ENCODE assay signal across 8 cellular contexts in the genomic region with DNA sequence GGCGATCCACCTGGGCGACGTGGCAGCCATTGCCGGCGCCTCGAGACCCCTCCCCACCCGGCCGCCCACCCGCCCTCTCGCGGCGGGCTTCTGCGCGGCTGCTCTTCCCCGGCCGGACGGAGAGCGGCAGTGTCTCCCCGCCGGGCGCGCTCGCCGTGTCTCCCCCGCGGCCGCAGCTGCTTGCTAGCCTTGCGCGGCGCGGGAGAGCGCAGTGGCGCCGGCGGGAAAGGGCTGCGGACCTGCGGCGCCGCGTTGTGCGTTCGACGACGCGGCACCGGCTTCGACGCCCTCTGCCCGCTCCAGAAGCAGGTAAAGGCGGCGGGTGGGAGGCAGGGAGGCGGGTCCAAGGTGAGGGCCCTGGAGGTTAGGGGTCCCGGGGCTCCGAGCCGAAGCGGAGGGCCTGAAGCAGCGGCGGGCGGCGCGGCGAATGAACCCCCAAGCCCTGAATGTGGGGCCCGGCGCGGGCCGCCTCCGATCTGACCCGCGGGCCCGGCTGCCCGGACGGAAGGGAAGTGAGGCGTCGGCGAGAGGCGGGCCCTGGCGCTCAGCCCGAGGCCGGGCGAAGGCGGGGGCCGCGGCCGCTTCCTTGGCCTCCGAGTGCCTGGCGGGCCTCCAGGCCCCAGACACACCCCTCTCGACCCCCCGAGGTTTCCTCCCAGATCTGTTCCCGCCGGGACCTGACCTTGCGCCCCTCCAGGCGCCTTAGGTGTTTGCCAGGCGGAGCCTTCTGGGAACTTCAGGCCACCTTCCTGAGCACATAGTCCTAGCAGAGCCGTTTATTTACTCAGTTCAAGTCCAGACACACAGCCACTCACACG. TPM values are rescaled to one million over a fixed set of nuclear protein-coding genes. Genes with fewer than 3 reads are reported as not detected.
DNase-seq lines count a peak whose midpoint lies in the region; ATAC-seq and TF ChIP-seq lines count a peak whose summit lies in the region.

Gene N4BP2 (plus strand): TSS at position 129 of the 818 bp plus-strand sequence. CDS start 40,491 bp downstream, outside the sequence.

- H3K79me2 ChIP-seq in SU-DHL-6 (ENCODE audit: insufficient read depth, low read length) (0 out of 2 replicates have a peak, but pooled peaks cover 4% of the 10 kb centered on the region), trophoblast cell (ENCODE audit: control insufficient read depth, insufficient read depth, low read length, poor library complexity) (peaks cover 16% of the 10 kb centered on the region)

- no peak within 1 kb of the TSS for H3K23ac ChIP-seq in trophoblast cell (ENCODE audit: low read length)

- peak; percentile 86 for TF ChIP-seq POLR2A in transverse colon (IDR thresholded peaks at IDR 0.05)

- in situ Hi-C loops in transverse colon (cut with MboI; ENCODE audit: low pct_ligation_motif_present in 1 of 4, low pct_unique_long_range_greater_than_20kb in 1 of 4, low sequenced_read_pairs in 3 of 4) = loop anchor here in 2 of 4 donors (10.0 to 25.0 kb wide), 2 partner anchors 255 to 258 kb away; no protein-coding TSS in a partner anchor

- H3K18ac ChIP-seq in trophoblast cell (ENCODE audit: low read length) = peak within 1 kb of the TSS; percentile 100

- peak; percentile 52 for TF ChIP-seq CTCF in GM06990 (IDR thresholded peaks at IDR 0.05; ENCODE audit: insufficient read depth, low read length, poor library complexity, severe bottlenecking)
- TF ChIP-seq CTCF in HFF-Myc (IDR thresholded peaks at IDR 0.05; ENCODE audit: low read depth, low read length, missing control alignments) = peak; percentile 36
- peak; percentile 46 for TF ChIP-seq CTCF in SU-DHL-6 (IDR thresholded peaks at IDR 0.05; ENCODE audit: insufficient read depth, low read length, poor library complexity, severe bottlenecking)
- TF ChIP-seq CTCF in transverse colon (IDR thresholded peaks at IDR 0.05) = peak in 4 of 5 experiments; percentile 58 to 82 (median 67)

- H4K12ac ChIP-seq in trophoblast cell (ENCODE audit: low read depth, low read length) = peak within 1 kb of the TSS; percentile 97

- peaks cover 31% of the 10 kb centered on the region for H3K4me1 Mint-ChIP-seq in activated naive CD8-positive, alpha-beta T cell treated with anti-CD3 and anti-CD28 coated beads for 36 hours

- H4K20me1 ChIP-seq in SU-DHL-6 (ENCODE audit: low read depth, low read length) = no peaks in the 10 kb centered on the region

- no peak for TF ChIP-seq EP300 in transverse colon (IDR thresholded peaks at IDR 0.05; ENCODE audit: low read depth)

- peak within 1 kb of the TSS; percentile 98 for H2BK5ac ChIP-seq in trophoblast cell (ENCODE audit: low read depth, low read length, poor library complexity)

- H3K4me2 ChIP-seq in SU-DHL-6 (ENCODE audit: low read depth, low read length, poor library complexity, severe bottlenecking) = peak within 1 kb of the TSS; percentile 96
- H3K4me2 ChIP-seq in trophoblast cell (ENCODE audit: low read length) = peak within 1 kb of the TSS; percentile 88

- H2AFZ ChIP-seq in SU-DHL-6 (ENCODE audit: low read depth, low read length, severe bottlenecking) (peak within 1 kb of the TSS; percentile 98), trophoblast cell (ENCODE audit: insufficient read depth, low read length, poor library complexity) (peak within 1 kb of the TSS; percentile 95)

- H3K36me3 Mint-ChIP-seq in activated naive CD8-positive, alpha-beta T cell treated with anti-CD3 and anti-CD28 coated beads for 36 hours = peaks cover 6% of the 10 kb centered on the region

- peak within 1 kb of the TSS; percentile 98 for H3K4me3 Mint-ChIP-seq in activated naive CD8-positive, alpha-beta T cell treated with anti-CD3 and anti-CD28 coated beads for 36 hours

- H3K14ac ChIP-seq in trophoblast cell (ENCODE audit: low read length) = peak within 1 kb of the TSS; percentile 100

- peak within 1 kb of the TSS; percentile 96 for H3K4ac ChIP-seq in trophoblast cell (ENCODE audit: low read depth, low read length)

- intact Hi-C loops in Right ventricle myocardium superior (cut with DNase I) = loop anchor here (5.0 kb wide), 1 partner anchor 80 kb away; the partner anchor contains the start of gene PDS5A
- intact Hi-C loops in transverse colon (cut with DNase I; ENCODE audit: low total_unique reads) = loop anchor here (5.0 kb wide), 1 partner anchor 80 kb away; the partner anchor contains the start of gene PDS5A

- H3K4me3 ChIP-seq in GM06990 (replicated peaks; ENCODE audit: low read depth, low read length) (peak within 1 kb of the TSS; percentile 88), HFF-Myc (replicated peaks; ENCODE audit: low read depth, low read length) (peak within 1 kb of the TSS; percentile 63), SU-DHL-6 (ENCODE audit: insufficient read depth, low read length, poor library complexity, severe bottlenecking) (peak within 1 kb of the TSS; percentile 68), trophoblast cell (ENCODE audit: low read depth, low read length) (peak within 1 kb of the TSS; percentile 95), transverse colon (peak within 1 kb of the TSS; percentile 85 to 96 (median 90))

- peak within 1 kb of the TSS; percentile 99 for H4K8ac ChIP-seq in trophoblast cell (ENCODE audit: low read depth, low read length)

- peak; percentile 88 for ATAC-seq in Right ventricle myocardium superior (ENCODE audit: poor library complexity)

- peak within 1 kb of the TSS; percentile 92 for H2AK5ac ChIP-seq in trophoblast cell (ENCODE audit: low read length)

- H4K91ac ChIP-seq in trophoblast cell (ENCODE audit: low read depth, low read length) = peak within 1 kb of the TSS; percentile 100

- H3K79me1 ChIP-seq in trophoblast cell (ENCODE audit: low read length) = peaks cover 21% of the 10 kb centered on the region

- H3K27ac ChIP-seq in SU-DHL-6 (ENCODE audit: low read depth, low read length) = peak within 1 kb of the TSS; percentile 63
- peak within 1 kb of the TSS; percentile 99 for H3K27ac ChIP-seq in trophoblast cell (ENCODE audit: low read depth, low read length)
- peak within 1 kb of the TSS; percentile 99 to 100 (median 100) for H3K27ac ChIP-seq in transverse colon

- no peaks in the 10 kb centered on the region for H3K27me3 Mint-ChIP-seq in activated naive CD8-positive, alpha-beta T cell treated with anti-CD3 and anti-CD28 coated beads for 36 hours

- peaks cover 16% of the 10 kb centered on the region for H3F3A ChIP-seq in SU-DHL-6 (ENCODE audit: insufficient read depth)

- H3K9me2 ChIP-seq in SU-DHL-6 (replicated peaks; ENCODE audit: insufficient read depth, low read length) = no peaks in the 10 kb centered on the region

- peak within 1 kb of the TSS; percentile 78 for H2BK12ac ChIP-seq in trophoblast cell (ENCODE audit: low read length)

- peaks cover 0 to 4% of the 10 kb centered on the region in 2 experiments for H3K4me1 ChIP-seq in trophoblast cell (ENCODE audit: control insufficient read depth in 1 of 2, insufficient read depth in 2 of 2, low read length in 2 of 2)
- peaks cover 15 to 33% (median 22%) of the 10 kb centered on the region in 4 donors for H3K4me1 ChIP-seq in transverse colon

- H3K9me3 Mint-ChIP-seq in activated naive CD8-positive, alpha-beta T cell treated with anti-CD3 and anti-CD28 coated beads for 36 hours = no peaks in the 10 kb centered on the region

- peak within 1 kb of the TSS; percentile 99 for H2BK120ac ChIP-seq in trophoblast cell (ENCODE audit: insufficient read depth, low read length, poor library complexity)

- H3K36me3 ChIP-seq in GM06990 (ENCODE audit: control insufficient read depth, insufficient read depth, low read length) (no peaks in the 10 kb centered on the region), SU-DHL-6 (ENCODE audit: low read length) (no peaks in the 10 kb centered on the region), trophoblast cell (ENCODE audit: control insufficient read depth in 1 of 2, insufficient read depth in 2 of 2, low read length in 2 of 2) (peaks cover 4 to 9% of the 10 kb centered on the region in 2 experiments), transverse colon (no peaks in the 10 kb centered on the region)

- no peaks in the 10 kb centered on the region for H3K9me3 ChIP-seq in SU-DHL-6 (ENCODE audit: insufficient read depth, low read length)
- H3K9me3 ChIP-seq in trophoblast cell (ENCODE audit: insufficient read depth, low read depth, low read length) = no peaks in the 10 kb centered on the region
- no peaks in the 10 kb centered on the region for H3K9me3 ChIP-seq in transverse colon

- DNase-seq in GM06990 (ENCODE audit: extremely low read depth, insufficient read length) = peak; percentile 88
- peak; percentile 52 for DNase-seq in HFF-Myc (ENCODE audit: extremely low read depth, low read depth)
- peak; percentile 70 for DNase-seq in MV-4-11 (lab: John Stamatoyannopoulos, UW)
- peak; percentile 84 for DNase-seq in activated naive CD8-positive, alpha-beta T cell treated with anti-CD3 and anti-CD28 coated beads for 36 hours
- DNase-seq in Right ventricle myocardium superior = peak; percentile 92
- peak; percentile 77 to 85 for DNase-seq in trophoblast cell
- DNase-seq in transverse colon = peak; percentile 82

- peak within 1 kb of the TSS; percentile 99 for H3K27ac Mint-ChIP-seq in activated naive CD8-positive, alpha-beta T cell treated with anti-CD3 and anti-CD28 coated beads for 36 hours

- H3K9ac ChIP-seq in SU-DHL-6 (ENCODE audit: low read length) = peak within 1 kb of the TSS; percentile 81
- H3K9ac ChIP-seq in trophoblast cell (ENCODE audit: low read length) = peak within 1 kb of the TSS; percentile 96

- H3K27me3 ChIP-seq in GM06990 (replicated peaks; ENCODE audit: control insufficient read depth, insufficient read depth, low read length) = no peaks in the 10 kb centered on the region
- H3K27me3 ChIP-seq in SU-DHL-6 (ENCODE audit: low read length) = no peaks in the 10 kb centered on the region
- no peaks in the 10 kb centered on the region for H3K27me3 ChIP-seq in trophoblast cell (ENCODE audit: insufficient read depth, low read length)
- no peaks in the 10 kb centered on the region for H3K27me3 ChIP-seq in transverse colon

- WGBS in trophoblast cell (ENCODE audit: extremely low coverage, insufficient coverage, insufficient read length) = no CpG with 5 or more reads among the region's 95 CpGs
- 0% methylated on average over 58 of the region's 95 CpGs; no CpG with 5 or more reads in 1 of the 2 donors for WGBS in transverse colon (ENCODE audit: low coverage in 1 of 2), 2 donors

RNA-seq across cellular contexts. Expression of gene N4BP2, which starts in this region (rescaled TPM):
- total RNA-seq in activated naive CD8-positive, alpha-beta T cell treated with anti-CD3 and anti-CD28 coated beads for 36 hours = 10 to 100 TPM; 17.6 to 21.9 TPM
- total RNA-seq in Right ventricle myocardium superior (3.9 TPM), transverse colon (10 to 100 TPM in 3 of 4 donors, 1 to 10 TPM in 1; 7.9 to 19.5 (median 12.5) TPM)
- polyA plus RNA-seq in trophoblast cell (2013) = 14.9 and 15.1 TPM in 2 replicates

Comparison
In these comparisons a context has a peak if more than half of its experiments do, and no peak if none do; other contexts are left out.
1. Peak in every context shown above with its lines: DNase-seq, ATAC-seq, H3K4me3 ChIP-seq and H3K27ac ChIP-seq.